ENCODE assay signal across 11 cellular contexts in the genomic region with DNA sequence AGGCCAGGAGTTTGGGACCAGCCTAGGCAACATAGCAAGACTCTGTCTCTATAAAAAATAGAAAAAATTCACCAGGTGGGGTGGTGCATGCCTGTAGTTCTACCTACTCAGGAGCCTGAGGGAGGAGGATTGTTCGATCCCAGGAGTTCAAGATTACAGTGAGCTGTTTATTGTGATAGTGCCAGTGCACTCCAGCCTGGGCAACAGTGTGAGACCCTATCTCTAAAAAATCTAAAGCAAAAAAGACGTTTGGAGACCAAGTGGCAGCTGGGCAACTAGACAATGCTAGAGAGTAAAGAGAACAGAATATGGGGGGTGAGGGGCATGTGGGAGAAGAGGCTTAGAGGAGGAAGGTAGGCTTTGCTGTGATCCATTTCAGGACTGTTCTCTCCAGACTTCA. TPM values are rescaled to one million over a fixed set of nuclear protein-coding genes. Genes with fewer than 3 reads are reported as not detected.
DNase-seq lines count a peak whose midpoint lies in the region; ATAC-seq and TF ChIP-seq lines count a peak whose summit lies in the region.
"Had no signal": no experiment of that assay in that cellular context is flagged by ENCODE, and none has a peak within 500 bp of the region (broad histone marks: within the 10 kb centered on the region; RNA-seq: fewer than 3 reads in every experiment).

No MANE protein-coding gene starts in this region.

- H3K36me3 ChIP-seq in BE2C: peaks cover 19% of the 10 kb centered on the region
- peaks cover 29% of the 10 kb centered on the region for H3K36me3 ChIP-seq in HAP-1 (replicated peaks)
- H3K36me3 ChIP-seq in mesenchymal stem cell (ENCODE audit: control insufficient read depth in 1 of 2, insufficient read depth in 2 of 2, low read depth in 1 of 2, low read length in 2 of 2): peaks cover 0 to 9% of the 10 kb centered on the region in 2 experiments
- H3K36me3 ChIP-seq: neutrophil had no signal

- H4K91ac ChIP-seq in mesenchymal stem cell (ENCODE audit: low read length): no peak overlapping the region

- no peak overlapping the region for H3K4ac ChIP-seq in mesenchymal stem cell (ENCODE audit: low read depth in 1 of 2, low read length in 2 of 2)

- intact Hi-C loops in activated CD8-positive, alpha-beta T cell treated with anti-CD3 and anti-CD28 coated beads for 36 hours (cut with micrococcal nuclease): no loop called here

- no peaks in the 10 kb centered on the region for H3K27me3 Mint-ChIP-seq in activated CD8-positive, alpha-beta T cell treated with anti-CD3 and anti-CD28 coated beads for 36 hours

- DNase-seq in BE2C: no peak
- no peak for DNase-seq in HAP-1 (ENCODE audit: low spot score in 2 of 2)
- DNase-seq in activated CD8-positive, alpha-beta T cell treated with anti-CD3 and anti-CD28 coated beads for 36 hours: no peak
- DNase-seq in mesenchymal stem cell: no peak
- no peak for DNase-seq in NCI-H446 treated with DMSO at 0.1 percent for 48 hours (lab: John Stamatoyannopoulos, UW)
- DNase-seq in ureter (ENCODE audit: low spot score): no peak
- no peak for DNase-seq in DMS 273 (lab: John Stamatoyannopoulos, UW; ENCODE audit: unreplicated experiment)
- DNase-seq: RPMI8226 had no signal

- H3K9ac ChIP-seq in mesenchymal stem cell (ENCODE audit: low read length): peak overlapping the region; percentile 87

- H3K27me3 ChIP-seq in BE2C: no peaks in the 10 kb centered on the region
- H3K27me3 ChIP-seq in HAP-1 (ENCODE audit: low read depth): no peaks in the 10 kb centered on the region
- no peaks in the 10 kb centered on the region for H3K27me3 ChIP-seq in mesenchymal stem cell (ENCODE audit: control insufficient read depth in 1 of 2, insufficient read depth in 1 of 2, low read length in 2 of 2)
- H3K27me3 ChIP-seq: foreskin keratinocyte, neutrophil had no signal

- 94% methylated on average over 2 of the region's 2 CpGs for WGBS in mesenchymal stem cell

- no peak overlapping the region for H2AFZ ChIP-seq in mesenchymal stem cell (ENCODE audit: low read depth, low read length)

- CTCF ChIA-PET in activated CD8-positive, alpha-beta T cell treated with anti-CD3 and anti-CD28 coated beads for 36 hours (lab: Charles Lee): interaction anchor here (1.0 to 1.8 kb wide), 2 partner anchors 28 to 364 kb away, joined by 3 to 4 read pairs; no protein-coding TSS in a partner anchor

- H3K4me3 Mint-ChIP-seq in activated CD8-positive, alpha-beta T cell treated with anti-CD3 and anti-CD28 coated beads for 36 hours: peak overlapping the region; percentile 100

- ATAC-seq in activated CD8-positive, alpha-beta T cell treated with anti-CD3 and anti-CD28 coated beads for 36 hours: no peak
- no peak for ATAC-seq in HG03565 (IDR thresholded peaks at IDR 0.05; ENCODE audit: unreplicated experiment)

- H3K27ac ChIP-seq in mesenchymal stem cell (ENCODE audit: low read length, poor library complexity, severe bottlenecking): no peak overlapping the region
- H3K27ac ChIP-seq: neutrophil had no signal

- H3K14ac ChIP-seq in mesenchymal stem cell (ENCODE audit: low read length in 2 of 2): no peak overlapping the region

- H3K4me2 ChIP-seq in mesenchymal stem cell (ENCODE audit: low read length, poor library complexity, severe bottlenecking): no peak overlapping the region

- H4K8ac ChIP-seq in mesenchymal stem cell (ENCODE audit: low read length): no peak overlapping the region

- POLR2A ChIA-PET in activated CD8-positive, alpha-beta T cell treated with anti-CD3 and anti-CD28 coated beads for 36 hours (lab: Charles Lee): interaction anchor here (1.0 kb wide), 1 partner anchor 162 kb away, joined by 3 read pairs; a partner anchor contains a TSS

- no peak overlapping the region for H2BK15ac ChIP-seq in mesenchymal stem cell (ENCODE audit: low read depth, poor library complexity, severe bottlenecking)

- no peaks in the 10 kb centered on the region for H3K9me3 ChIP-seq in BE2C
- peaks cover 7% of the 10 kb centered on the region; the same call in 1 of the 2 replicates for H3K9me3 ChIP-seq in HAP-1
- H3K9me3 ChIP-seq in mesenchymal stem cell (ENCODE audit: control insufficient read depth, low read length): no peaks in the 10 kb centered on the region
- H3K9me3 ChIP-seq: neutrophil had no signal

- no peaks in the 10 kb centered on the region for H3K9me3 Mint-ChIP-seq in activated CD8-positive, alpha-beta T cell treated with anti-CD3 and anti-CD28 coated beads for 36 hours

- no peak overlapping the region for H2AK5ac ChIP-seq in mesenchymal stem cell (ENCODE audit: low read length, severe bottlenecking)

- no peak overlapping the region for H2BK120ac ChIP-seq in mesenchymal stem cell (ENCODE audit: low read depth, low read length)

- H3K18ac ChIP-seq in mesenchymal stem cell (ENCODE audit: low read depth in 1 of 2, low read length in 2 of 2): no peak overlapping the region

- no peak overlapping the region for H2BK12ac ChIP-seq in mesenchymal stem cell (ENCODE audit: low read length in 2 of 2)

- H3K23ac ChIP-seq in mesenchymal stem cell (ENCODE audit: low read length in 2 of 2): no peak overlapping the region

- H2BK5ac ChIP-seq in mesenchymal stem cell (ENCODE audit: low read depth, low read length, poor library complexity, severe bottlenecking): no peak overlapping the region

- H3K79me1 ChIP-seq in mesenchymal stem cell (replicated peaks; ENCODE audit: low read length, poor library complexity, severe bottlenecking): peaks cover 16% of the 10 kb centered on the region

- peaks cover 25% of the 10 kb centered on the region for H3K4me1 Mint-ChIP-seq in activated CD8-positive, alpha-beta T cell treated with anti-CD3 and anti-CD28 coated beads for 36 hours (ENCODE audit: low read depth)

- H3K4me3 ChIP-seq in BE2C (ENCODE audit: low read depth, low read length) (peak overlapping the region; percentile 66), HAP-1 (peak overlapping the region; percentile 94), mesenchymal stem cell (ENCODE audit: insufficient read depth in 1 of 2, low read depth in 1 of 2, low read length in 2 of 2) (peak overlapping the region in 1 of 2 experiments; percentile 91)

- in situ Hi-C loops in HAP-1 (cut with MboI; ENCODE audit: low sequenced_read_pairs): no loop called here

- peaks cover 35% of the 10 kb centered on the region for H3K36me3 Mint-ChIP-seq in activated CD8-positive, alpha-beta T cell treated with anti-CD3 and anti-CD28 coated beads for 36 hours (ENCODE audit: low read depth)

- H3K4me1 ChIP-seq in BE2C: no peaks in the 10 kb centered on the region
- peaks cover 4% of the 10 kb centered on the region; the same call in 1 of the 2 replicates for H3K4me1 ChIP-seq in HAP-1
- peaks cover 6% of the 10 kb centered on the region for H3K4me1 ChIP-seq in mesenchymal stem cell (ENCODE audit: control insufficient read depth, insufficient read depth, low read depth, low read length)

- peak overlapping the region; percentile 91 for H3K27ac Mint-ChIP-seq in activated CD8-positive, alpha-beta T cell treated with anti-CD3 and anti-CD28 coated beads for 36 hours

- TF ChIP-seq CTCF in BE2C (IDR thresholded peaks at IDR 0.05; ENCODE audit: low read depth, low read length): no peak
- no peak for TF ChIP-seq CTCF in activated CD8-positive, alpha-beta T cell treated with anti-CD3 and anti-CD28 coated beads for 36 hours (IDR thresholded peaks at IDR 0.05)

RNA-seq across cellular contexts. Expression of a gene that starts 1.4 kb away (rescaled TPM):
- 12.2 TPM for polyA plus RNA-seq in BE2C (2012; ENCODE audit: insufficient read depth, insufficient read length, low read depth)
- 10 to 100 TPM; 16.1 to 18.8 TPM for total RNA-seq in activated CD8-positive, alpha-beta T cell treated with anti-CD3 and anti-CD28 coated beads for 36 hours
- polyA plus RNA-seq in mesenchymal stem cell (2013, experiment 1 of 2): 3.6 TPM
- 4.1 TPM for polyA plus RNA-seq in mesenchymal stem cell (2013, experiment 2 of 2)
- 8.8 TPM for total RNA-seq in ureter
